33 cellular contexts compared by ENCODE assay signal in genomic region chr5:5919411-5919810, GRCh38.
"Had no signal": no experiment of that assay in that cellular context is flagged by ENCODE, and none has a peak within 500 bp of the region (broad histone marks: within the 10 kb centered on the region; RNA-seq: fewer than 3 reads in every experiment).

No MANE protein-coding gene starts in this region.

- FAIRE-seq: astrocyte, bronchial epithelial cell, colon had no signal

- H3K4me1 ChIP-seq: adrenal gland, ascending aorta, body of pancreas, breast epithelium had no signal

- H3K27ac ChIP-seq: adrenal gland, ascending aorta, body of pancreas, brain microvascular endothelial cell, breast epithelium, cardiac muscle cell had no signal

- H3K4me3 ChIP-seq: adrenal gland, ascending aorta, body of pancreas, breast epithelium, cardiac muscle cell had no signal

- ATAC-seq: activated naive CD4-positive, alpha-beta T cell treated with anti-CD3 and anti-CD28 coated beads, Interleukin-2, amount 50 U/mL, for 72 hours; activated naive CD8-positive, alpha-beta T cell treated with anti-CD3 and anti-CD28 coated beads, Interleukin-2, amount 50 U/mL, for 24 hours; activated T-cell treated with anti-CD3 and anti-CD28 coated beads, Interleukin-2, amount 50 U/mL, for 4 hours; activated T-cell treated with anti-CD3 and anti-CD28 coated beads, Interleukin-2, amount 50 U/mL, for 72 hours; activated T-helper 17 cell treated with anti-CD3 and anti-CD28 coated beads, Interleukin-2, amount 50 U/mL, for 72 hours; body of pancreas had no signal

- H3K36me3 ChIP-seq: adrenal gland, ascending aorta, brain microvascular endothelial cell, breast epithelium, cardiac muscle cell had no signal

- H3K27me3 ChIP-seq: adrenal gland, ascending aorta, body of pancreas, brain microvascular endothelial cell, breast epithelium, cardiac muscle cell had no signal

- H3K9me3 ChIP-seq: adrenal gland, ascending aorta, body of pancreas, breast epithelium had no signal

- DNase-seq: activated effector memory CD4-positive, alpha-beta T cell treated with anti-CD3 and anti-CD28 coated beads, Interleukin-2, amount 50 U/mL, for 16 hours; activated effector memory CD4-positive, alpha-beta T cell treated with Interleukin-2 at 50 U/mL for 16 hours; activated gamma-delta T cell; activated gamma-delta T cell treated with Interleukin-2 at 50 U/mL for 16 hours; activated naive CD4-positive, alpha-beta T cell; activated naive CD4-positive, alpha-beta T cell treated with anti-CD3 and anti-CD28 coated beads for 36 hours; activated naive CD4-positive, alpha-beta T cell treated with anti-CD3 and anti-CD28 coated beads, Interleukin-2, amount 10 ng/mL, durations not matched to agents 7 days and 5 days; activated naive CD4-positive, alpha-beta T cell treated with anti-CD3 and anti-CD28 coated beads, Interleukin-2, amount 50 U/mL, for 16 hours; activated naive CD4-positive, alpha-beta T cell treated with Interleukin-2 at 50 U/mL for 16 hours; activated naive CD8-positive, alpha-beta T cell treated with anti-CD3 and anti-CD28 coated beads for 36 hours; activated naive CD8-positive, alpha-beta T cell treated with anti-CD3 and anti-CD28 coated beads, Interleukin-2, amount 10 ng/mL, durations not matched to agents 7 days and 5 days; activated naive CD8-positive, alpha-beta T cell treated with anti-CD3 and anti-CD28 coated beads, Interleukin-2, amount 50 U/mL, for 24 hours; activated T-cell treated with anti-CD3 and anti-CD28 coated beads, Interleukin-2, amount 50 U/mL, for 4 hours; activated T-cell treated with anti-CD3 and anti-CD28 coated beads, Interleukin-2, amount 50 U/mL, for 48 hours; activated T-cell treated with anti-CD3 and anti-CD28 coated beads, Interleukin-2, amount 50 U/mL, for 72 hours; adrenal gland; amniotic stem cell; amygdala; anterior cingulate cortex; aorta; body of pancreas; brain microvascular endothelial cell; caudate nucleus; central memory CD4-positive, alpha-beta T cell; cerebellar nuclear complex had no signal
